In genomic region chr1:235971571-235972315, GRCh38 we compare ENCODE assay signal across 1 cellular context.
TF ChIP-seq lines count a peak whose summit lies in the region.

No MANE protein-coding gene starts in this region.

TF ChIP-seq in HepG2, 621 proteins besides CTCF, POLR2A, EP300 and RAD21 (continued from another document and continues in another):
- no peak for TF ChIP-seq LRRFIP1 (CRISPR knock-in tag; conservative IDR thresholded peaks at IDR 0.05)
- no peak for TF ChIP-seq XBP1 (CRISPR knock-in tag; IDR thresholded peaks at IDR 0.05)
- TF ChIP-seq, protein P1, sequence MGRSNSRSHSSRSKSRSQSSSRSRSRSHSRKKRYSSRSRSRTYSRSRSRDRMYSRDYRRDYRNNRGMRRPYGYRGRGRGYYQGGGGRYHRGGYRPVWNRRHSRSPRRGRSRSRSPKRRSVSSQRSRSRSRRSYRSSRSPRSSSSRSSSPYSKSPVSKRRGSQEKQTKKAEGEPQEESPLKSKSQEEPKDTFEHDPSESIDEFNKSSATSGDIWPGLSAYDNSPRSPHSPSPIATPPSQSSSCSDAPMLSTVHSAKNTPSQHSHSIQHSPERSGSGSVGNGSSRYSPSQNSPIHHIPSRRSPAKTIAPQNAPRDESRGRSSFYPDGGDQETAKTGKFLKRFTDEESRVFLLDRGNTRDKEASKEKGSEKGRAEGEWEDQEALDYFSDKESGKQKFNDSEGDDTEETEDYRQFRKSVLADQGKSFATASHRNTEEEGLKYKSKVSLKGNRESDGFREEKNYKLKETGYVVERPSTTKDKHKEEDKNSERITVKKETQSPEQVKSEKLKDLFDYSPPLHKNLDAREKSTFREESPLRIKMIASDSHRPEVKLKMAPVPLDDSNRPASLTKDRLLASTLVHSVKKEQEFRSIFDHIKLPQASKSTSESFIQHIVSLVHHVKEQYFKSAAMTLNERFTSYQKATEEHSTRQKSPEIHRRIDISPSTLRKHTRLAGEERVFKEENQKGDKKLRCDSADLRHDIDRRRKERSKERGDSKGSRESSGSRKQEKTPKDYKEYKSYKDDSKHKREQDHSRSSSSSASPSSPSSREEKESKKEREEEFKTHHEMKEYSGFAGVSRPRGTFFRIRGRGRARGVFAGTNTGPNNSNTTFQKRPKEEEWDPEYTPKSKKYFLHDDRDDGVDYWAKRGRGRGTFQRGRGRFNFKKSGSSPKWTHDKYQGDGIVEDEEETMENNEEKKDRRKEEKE (IDR thresholded peaks at IDR 0.05), result no peak
- TF ChIP-seq TARDBP (CRISPR knock-in tag; IDR thresholded peaks at IDR 0.05), result no peak
- TF ChIP-seq MTERF4 (CRISPR knock-in tag; IDR thresholded peaks at IDR 0.05), result no peak
- peak; percentile 58; the same call in 1 of the 2 replicates for TF ChIP-seq PHF8 (CRISPR knock-in tag; IDR thresholded peaks at IDR 0.05)
- no peak for TF ChIP-seq CBFB (CRISPR knock-in tag; IDR thresholded peaks at IDR 0.05)
- no peak for TF ChIP-seq ZNF333 (CRISPR knock-in tag; IDR thresholded peaks at IDR 0.05; ENCODE audit: borderline replicate concordance)
- no peak for TF ChIP-seq ISX (CRISPR knock-in tag; conservative IDR thresholded peaks at IDR 0.05)
- TF ChIP-seq SMAD9 (CRISPR knock-in tag; IDR thresholded peaks at IDR 0.05), result no peak
- TF ChIP-seq RBM39 (IDR thresholded peaks at IDR 0.05; ENCODE audit: low read depth, low read length, poor library complexity, severe bottlenecking), result no peak
- no peak for TF ChIP-seq RCOR2 (CRISPR knock-in tag; IDR thresholded peaks at IDR 0.05)
- TF ChIP-seq ZNF275 (CRISPR knock-in tag; IDR thresholded peaks at IDR 0.05; ENCODE audit: borderline replicate concordance), result no peak
- TF ChIP-seq ZBTB21 (CRISPR knock-in tag; IDR thresholded peaks at IDR 0.05), result no peak
- TF ChIP-seq NPAS2 (CRISPR knock-in tag; IDR thresholded peaks at IDR 0.05; ENCODE audit: borderline replicate concordance), result no peak
- 0 out of 2 replicates have a peak, but pooled peaks have one; percentile 42 for TF ChIP-seq ELF3 (CRISPR knock-in tag; IDR thresholded peaks at IDR 0.05)
- TF ChIP-seq ZBTB38 (CRISPR knock-in tag; IDR thresholded peaks at IDR 0.05), result no peak
- no peak for TF ChIP-seq ZNF562 (CRISPR knock-in tag; IDR thresholded peaks at IDR 0.05; ENCODE audit: borderline replicate concordance)
- TF ChIP-seq NFATC3 (CRISPR knock-in tag; IDR thresholded peaks at IDR 0.05), result no peak
- no peak for TF ChIP-seq NR2C2 (CRISPR knock-in tag; IDR thresholded peaks at IDR 0.05; ENCODE audit: borderline replicate concordance)
- no peak for TF ChIP-seq ZNF451 (CRISPR knock-in tag; IDR thresholded peaks at IDR 0.05)
- TF ChIP-seq, protein P2, sequence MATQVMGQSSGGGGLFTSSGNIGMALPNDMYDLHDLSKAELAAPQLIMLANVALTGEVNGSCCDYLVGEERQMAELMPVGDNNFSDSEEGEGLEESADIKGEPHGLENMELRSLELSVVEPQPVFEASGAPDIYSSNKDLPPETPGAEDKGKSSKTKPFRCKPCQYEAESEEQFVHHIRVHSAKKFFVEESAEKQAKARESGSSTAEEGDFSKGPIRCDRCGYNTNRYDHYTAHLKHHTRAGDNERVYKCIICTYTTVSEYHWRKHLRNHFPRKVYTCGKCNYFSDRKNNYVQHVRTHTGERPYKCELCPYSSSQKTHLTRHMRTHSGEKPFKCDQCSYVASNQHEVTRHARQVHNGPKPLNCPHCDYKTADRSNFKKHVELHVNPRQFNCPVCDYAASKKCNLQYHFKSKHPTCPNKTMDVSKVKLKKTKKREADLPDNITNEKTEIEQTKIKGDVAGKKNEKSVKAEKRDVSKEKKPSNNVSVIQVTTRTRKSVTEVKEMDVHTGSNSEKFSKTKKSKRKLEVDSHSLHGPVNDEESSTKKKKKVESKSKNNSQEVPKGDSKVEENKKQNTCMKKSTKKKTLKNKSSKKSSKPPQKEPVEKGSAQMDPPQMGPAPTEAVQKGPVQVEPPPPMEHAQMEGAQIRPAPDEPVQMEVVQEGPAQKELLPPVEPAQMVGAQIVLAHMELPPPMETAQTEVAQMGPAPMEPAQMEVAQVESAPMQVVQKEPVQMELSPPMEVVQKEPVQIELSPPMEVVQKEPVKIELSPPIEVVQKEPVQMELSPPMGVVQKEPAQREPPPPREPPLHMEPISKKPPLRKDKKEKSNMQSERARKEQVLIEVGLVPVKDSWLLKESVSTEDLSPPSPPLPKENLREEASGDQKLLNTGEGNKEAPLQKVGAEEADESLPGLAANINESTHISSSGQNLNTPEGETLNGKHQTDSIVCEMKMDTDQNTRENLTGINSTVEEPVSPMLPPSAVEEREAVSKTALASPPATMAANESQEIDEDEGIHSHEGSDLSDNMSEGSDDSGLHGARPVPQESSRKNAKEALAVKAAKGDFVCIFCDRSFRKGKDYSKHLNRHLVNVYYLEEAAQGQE (IDR thresholded peaks at IDR 0.05; ENCODE audit: borderline replicate concordance in 1 of 2, low read depth in 1 of 2, low read length in 2 of 2), result no peak
- no peak for TF ChIP-seq ZNF44 (CRISPR knock-in tag; IDR thresholded peaks at IDR 0.05)
- no peak for TF ChIP-seq KMT2A (CRISPR knock-in tag; IDR thresholded peaks at IDR 0.05)
- no peak for TF ChIP-seq PBX2 (CRISPR knock-in tag; IDR thresholded peaks at IDR 0.05)
- no peak for TF ChIP-seq ZNF790 (CRISPR knock-in tag; IDR thresholded peaks at IDR 0.05; ENCODE audit: borderline replicate concordance)
- TF ChIP-seq HNRNPUL1 (IDR thresholded peaks at IDR 0.05; ENCODE audit: low read depth, low read length), result no peak
- no peak for TF ChIP-seq MATR3 (CRISPR knock-in tag; IDR thresholded peaks at IDR 0.05)
- no peak for TF ChIP-seq THRA (CRISPR knock-in tag; IDR thresholded peaks at IDR 0.05; ENCODE audit: borderline replicate concordance)
- TF ChIP-seq TAF1 (CRISPR knock-in tag; IDR thresholded peaks at IDR 0.05), result peak; percentile 48; the same call in 1 of the 2 replicates
- TF ChIP-seq NFKB2 (CRISPR knock-in tag; IDR thresholded peaks at IDR 0.05; ENCODE audit: borderline replicate concordance), result no peak
- no peak for TF ChIP-seq SP1 (IDR thresholded peaks at IDR 0.05)
- TF ChIP-seq SP1 (CRISPR knock-in tag; IDR thresholded peaks at IDR 0.05), result no peak
- no peak for TF ChIP-seq XRCC5 (optimal IDR thresholded peaks at IDR 0.05; ENCODE audit: low read length)
- TF ChIP-seq ZNF468 (CRISPR knock-in tag; IDR thresholded peaks at IDR 0.05), result no peak
- no peak for TF ChIP-seq ZNF17 (CRISPR knock-in tag; IDR thresholded peaks at IDR 0.05)
- no peak for TF ChIP-seq ZSCAN25 (CRISPR knock-in tag; IDR thresholded peaks at IDR 0.05)
- no peak for TF ChIP-seq ZNF557 (CRISPR knock-in tag; IDR thresholded peaks at IDR 0.05)
- no peak for TF ChIP-seq TMF1 (CRISPR knock-in tag; IDR thresholded peaks at IDR 0.05; ENCODE audit: low read depth)
- no peak for TF ChIP-seq KLF11 (CRISPR knock-in tag; IDR thresholded peaks at IDR 0.05)
- no peak for TF ChIP-seq ETV6 (CRISPR knock-in tag; conservative IDR thresholded peaks at IDR 0.05)
- TF ChIP-seq ONECUT2 (CRISPR knock-in tag; IDR thresholded peaks at IDR 0.05), result 0 out of 2 replicates have a peak, but pooled peaks have one; percentile 20
- no peak for TF ChIP-seq ZNF777 (CRISPR knock-in tag; IDR thresholded peaks at IDR 0.05)
- TF ChIP-seq ZNF20 (CRISPR knock-in tag; IDR thresholded peaks at IDR 0.05), result no peak
- no peak for TF ChIP-seq JUN (CRISPR knock-in tag; IDR thresholded peaks at IDR 0.05)
- TF ChIP-seq ZNF362 (CRISPR knock-in tag; IDR thresholded peaks at IDR 0.05; ENCODE audit: borderline replicate concordance), result no peak
- TF ChIP-seq ZNF674 (CRISPR knock-in tag; IDR thresholded peaks at IDR 0.05; ENCODE audit: low read depth), result no peak
- no peak for TF ChIP-seq SP140L (CRISPR knock-in tag; IDR thresholded peaks at IDR 0.05; ENCODE audit: borderline replicate concordance)
- no peak for TF ChIP-seq SRF (IDR thresholded peaks at IDR 0.05; ENCODE audit: low read depth, low read length)
- TF ChIP-seq ZFP41 (CRISPR knock-in tag; IDR thresholded peaks at IDR 0.05; ENCODE audit: borderline replicate concordance), result no peak
- TF ChIP-seq TOPORS (CRISPR knock-in tag; IDR thresholded peaks at IDR 0.05), result no peak
- no peak for TF ChIP-seq ZSCAN22 (CRISPR knock-in tag; IDR thresholded peaks at IDR 0.05)
- no peak for TF ChIP-seq TEAD3 (CRISPR knock-in tag; optimal IDR thresholded peaks at IDR 0.05; ENCODE audit: borderline replicate concordance)
- TF ChIP-seq IRF2 (CRISPR knock-in tag; IDR thresholded peaks at IDR 0.05), result 0 out of 2 replicates have a peak, but pooled peaks have one; percentile 22
- TF ChIP-seq ZNF720 (CRISPR knock-in tag; IDR thresholded peaks at IDR 0.05), result no peak
- TF ChIP-seq, protein P3, sequence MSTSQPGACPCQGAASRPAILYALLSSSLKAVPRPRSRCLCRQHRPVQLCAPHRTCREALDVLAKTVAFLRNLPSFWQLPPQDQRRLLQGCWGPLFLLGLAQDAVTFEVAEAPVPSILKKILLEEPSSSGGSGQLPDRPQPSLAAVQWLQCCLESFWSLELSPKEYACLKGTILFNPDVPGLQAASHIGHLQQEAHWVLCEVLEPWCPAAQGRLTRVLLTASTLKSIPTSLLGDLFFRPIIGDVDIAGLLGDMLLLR (CRISPR knock-in tag; IDR thresholded peaks at IDR 0.05), result no peak
- no peak for TF ChIP-seq ZBTB39 (CRISPR knock-in tag; IDR thresholded peaks at IDR 0.05)
- no peak for TF ChIP-seq ZC3H13 (CRISPR knock-in tag; IDR thresholded peaks at IDR 0.05)
